Comparison of ENCODE assay signal across 1 cellular context in genomic region chr7:112503361-112504023, GRCh38.
A peak's percentile ranks its signal among the peaks of the same experiment; 100 is the strongest.
TF ChIP-seq lines count a peak whose summit lies in the region.

No MANE protein-coding gene starts in this region.

TF ChIP-seq in K562, 482 proteins besides CTCF, POLR2A, EP300 and RAD21 (continued from another document and continues in another):
- TF ChIP-seq ZNF318 (IDR thresholded peaks at IDR 0.05; ENCODE audit: borderline replicate concordance in 1 of 2, low read depth in 1 of 2) (no peak), ARID1B (IDR thresholded peaks at IDR 0.05) (peak; percentile 51), FOS (IDR thresholded peaks at IDR 0.05; ENCODE audit: extremely low read depth, insufficient read length) (no peak), TRIM25 (IDR thresholded peaks at IDR 0.05; ENCODE audit: borderline replicate concordance) (no peak), ZNF75A (CRISPR knock-in tag; IDR thresholded peaks at IDR 0.05) (no peak), FOXJ3 (CRISPR knock-in tag; IDR thresholded peaks at IDR 0.05) (no peak), THRA (IDR thresholded peaks at IDR 0.05) (no peak), FOXA3 (CRISPR knock-in tag; conservative IDR thresholded peaks at IDR 0.05 in 1 of 2, IDR thresholded peaks at IDR 0.05 in 1 of 2) (no peak), NCOR1 (IDR thresholded peaks at IDR 0.05) (0 out of 2 replicates have a peak, but pooled peaks have one; percentile 29), THRB (CRISPR knock-in tag; conservative IDR thresholded peaks at IDR 0.05) (no peak), PTRF (tag; IDR thresholded peaks at IDR 0.05) (no peak), BRF1 (IDR thresholded peaks at IDR 0.05; ENCODE audit: borderline replicate concordance, extremely low read depth, insufficient read length) (no peak), ZNF592 (IDR thresholded peaks at IDR 0.05) (no peak), PCBP2 (IDR thresholded peaks at IDR 0.05; ENCODE audit: low read depth, low read length, poor library complexity, severe bottlenecking) (no peak), ZBTB40 (IDR thresholded peaks at IDR 0.05) (no peak), ZBTB40 (CRISPR knock-in tag; IDR thresholded peaks at IDR 0.05) (no peak), NFATC3 (IDR thresholded peaks at IDR 0.05) (no peak), NR1H2 (CRISPR knock-in tag; IDR thresholded peaks at IDR 0.05) (no peak), ZNF280B (CRISPR knock-in tag; IDR thresholded peaks at IDR 0.05) (no peak), MCM2 (IDR thresholded peaks at IDR 0.05; ENCODE audit: low read depth) (no peak), CBFA2T3 (IDR thresholded peaks at IDR 0.05) (peak; percentile 80), TAL1 (IDR thresholded peaks at IDR 0.05) (peak; percentile 36; the same call in 1 of the 2 replicates), ZFX (CRISPR knock-in tag; IDR thresholded peaks at IDR 0.05) (no peak), ARNT (IDR thresholded peaks at IDR 0.05) (no peak), SMARCA5 (IDR thresholded peaks at IDR 0.05) (no peak), SIX5 (IDR thresholded peaks at IDR 0.05; ENCODE audit: borderline replicate concordance in 1 of 2, insufficient read depth in 1 of 2, low read depth in 1 of 2, low read length in 2 of 2) (no peak)
